Comparison of ENCODE assay signal across 21 cellular contexts in genomic region chr6:52931351-52931750, GRCh38. TPM values are rescaled to one million over a fixed set of nuclear protein-coding genes. Genes with fewer than 3 reads are reported as not detected.
"Had no signal": no experiment of that assay in that cellular context is flagged by ENCODE, and none has a peak within 500 bp of the region (broad histone marks: within the 10 kb centered on the region; RNA-seq: fewer than 3 reads in every experiment).

No MANE protein-coding gene starts in this region.

- FAIRE-seq: TTC549 had no signal

- H3K27ac ChIP-seq: epithelial cell of prostate, gastroesophageal sphincter, prostate gland, right lobe of liver, spleen had no signal

- H3K9me3 ChIP-seq: gastroesophageal sphincter, prostate gland, right lobe of liver, spleen had no signal

- DNase-seq: activated CD4-positive, alpha-beta T cell treated with anti-CD3 and anti-CD28 coated beads, Interleukin-2, amount 50 U/mL, for 4 hours; activated effector memory CD4-positive, alpha-beta T cell treated with Interleukin-2 at 50 U/mL for 16 hours; activated T-cell treated with anti-CD3 and anti-CD28 coated beads, Interleukin-2, amount 50 U/mL, for 1 hour; amniotic stem cell; effector memory CD8-positive, alpha-beta T cell; left colon; nucleus accumbens; right lobe of liver; spleen; stimulated activated CD4-positive, alpha-beta T cell treated with anti-CD3 and anti-CD28 coated beads, Interleukin-1b, Interleukin-23, amount 100 ng/mL, for 48 hours; stimulated activated naive CD4-positive, alpha-beta T cell; substantia nigra; T-helper 17 cell had no signal

- H3K4me3 ChIP-seq: gastroesophageal sphincter, prostate gland, right lobe of liver, spleen had no signal

- H3K36me3 ChIP-seq: gastroesophageal sphincter, prostate gland, right lobe of liver, spleen had no signal

- ATAC-seq: activated CD4-positive, CD25-positive, alpha-beta regulatory T cell treated with anti-CD3 and anti-CD28 coated beads, Interleukin-2, amount 50 U/mL, for 24 hours; activated naive CD4-positive, alpha-beta T cell treated with anti-CD3 and anti-CD28 coated beads, Interleukin-2, amount 50 U/mL, for 72 hours; effector memory CD8-positive, alpha-beta T cell; gastroesophageal sphincter; left colon; natural killer cell treated with Interleukin-12 subunit alpha and Interleukin-12 subunit beta and Interleukin-15 and Interleukin-18, amount 100 ng/mL, for 72 hours; right lobe of liver; T-helper 17 cell had no signal

- H3K27me3 ChIP-seq: gastroesophageal sphincter, right lobe of liver, spleen had no signal

- H3K4me1 ChIP-seq: prostate gland, spleen had no signal

RNA-seq across cellular contexts. Expression of gene GSTA3, which starts 21.9 kb away (rescaled TPM):
- total RNA-seq: activated naive CD4-positive, alpha-beta T cell treated with anti-CD3 and anti-CD28 coated beads, Interleukin-2, amount 50 U/mL, for 72 hours; gastroesophageal sphincter; left colon; natural killer cell treated with Interleukin-12 subunit alpha and Interleukin-12 subunit beta and Interleukin-15 and Interleukin-18, amount 100 ng/mL, for 72 hours; right lobe of liver; spleen; T-helper 17 cell; ureter had no signal
- polyA plus RNA-seq: spleen had no signal
